Comparison of ENCODE assay signal across 39 cellular contexts in the genomic region with DNA sequence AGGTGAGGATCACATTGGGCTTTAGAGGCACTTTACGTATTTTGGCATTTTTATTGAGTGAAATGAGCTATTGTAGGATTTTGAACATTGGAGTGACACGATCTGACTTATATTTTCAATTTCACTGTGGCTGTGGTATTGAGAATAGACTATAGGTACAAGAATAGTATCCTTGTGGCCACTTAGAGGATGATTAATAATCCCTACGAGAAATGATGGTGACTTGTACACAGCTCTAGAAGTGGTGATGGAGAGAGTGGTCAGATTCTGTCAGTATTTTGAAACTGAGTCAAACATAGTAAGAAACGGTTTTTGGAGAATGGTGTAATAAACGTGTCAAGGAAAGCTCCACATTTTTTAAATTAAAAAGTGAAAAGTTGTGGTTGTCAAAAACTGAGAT.
"Had no signal": no experiment of that assay in that cellular context is flagged by ENCODE, and none has a peak within 500 bp of the region (broad histone marks: within the 10 kb centered on the region; RNA-seq: fewer than 3 reads in every experiment).

No MANE protein-coding gene starts in this region.

- H3K4me3 Mint-ChIP-seq: activated naive CD4-positive, alpha-beta T cell treated with anti-CD3 and anti-CD28 coated beads for 36 hours; activated naive CD4-positive, alpha-beta T cell treated with anti-CD3 and anti-CD28 coated beads, Interleukin-2, amount 10 ng/mL, durations not matched to agents 7 days and 5 days; activated naive CD4-positive, alpha-beta T cell treated with anti-CD3 and anti-CD28 coated beads, Interleukin-2, amount 50 U/mL, for 24 hours; activated naive CD8-positive, alpha-beta T cell; activated naive CD8-positive, alpha-beta T cell treated with anti-CD3 and anti-CD28 coated beads for 36 hours; activated naive CD8-positive, alpha-beta T cell treated with anti-CD3 and anti-CD28 coated beads, Interleukin-2, amount 10 ng/mL, durations not matched to agents 7 days and 5 days; activated naive CD8-positive, alpha-beta T cell treated with anti-CD3 and anti-CD28 coated beads, Interleukin-2, amount 50 U/mL, for 24 hours; activated T-cell treated with anti-CD3 and anti-CD28 coated beads, Interleukin-2, amount 50 U/mL, for 24 hours; activated T-cell treated with anti-CD3 and anti-CD28 coated beads, Interleukin-2, amount 50 U/mL, for 4 hours; activated T-cell treated with anti-CD3 and anti-CD28 coated beads, Interleukin-2, amount 50 U/mL, for 72 hours; activated T-helper 1 cell treated with anti-CD3 and anti-CD28 coated beads, Interleukin-12 subunit alpha, Interleukin-12 subunit beta, Interleukin-2, Interleukin-4 antibody, amounts not matched to agents 30 ng/mL and 10 ng/mL and 1 ng/mL, durations not matched to agents 14 hours and 24 hours and 36 hours; activated T-helper 17 cell treated with anti-CD3 and anti-CD28 coated beads, Interleukin-2, amount 50 U/mL, for 72 hours; brain; central memory CD8-positive, alpha-beta T cell had no signal

- H3K4me1 Mint-ChIP-seq: activated naive CD4-positive, alpha-beta T cell treated with anti-CD3 and anti-CD28 coated beads, Interleukin-2, amount 10 ng/mL, durations not matched to agents 7 days and 5 days; activated naive CD4-positive, alpha-beta T cell treated with anti-CD3 and anti-CD28 coated beads, Interleukin-2, amount 50 U/mL, for 24 hours; activated naive CD8-positive, alpha-beta T cell treated with anti-CD3 and anti-CD28 coated beads for 36 hours; activated naive CD8-positive, alpha-beta T cell treated with anti-CD3 and anti-CD28 coated beads, Interleukin-2, amount 10 ng/mL, durations not matched to agents 7 days and 5 days; activated naive CD8-positive, alpha-beta T cell treated with anti-CD3 and anti-CD28 coated beads, Interleukin-2, amount 50 U/mL, for 24 hours; activated T-helper 17 cell treated with anti-CD3 and anti-CD28 coated beads, Interleukin-2, amount 50 U/mL, for 72 hours; brain; central memory CD8-positive, alpha-beta T cell had no signal

- H3K27ac ChIP-seq: adrenal gland, ascending aorta, body of pancreas, brain microvascular endothelial cell, breast epithelium, cardiac muscle cell had no signal

- H3K27ac Mint-ChIP-seq: activated naive CD4-positive, alpha-beta T cell treated with anti-CD3 and anti-CD28 coated beads for 36 hours; activated naive CD4-positive, alpha-beta T cell treated with anti-CD3 and anti-CD28 coated beads, Interleukin-2, amount 10 ng/mL, durations not matched to agents 7 days and 5 days; activated naive CD4-positive, alpha-beta T cell treated with anti-CD3 and anti-CD28 coated beads, Interleukin-2, amount 50 U/mL, for 24 hours; activated naive CD4-positive, alpha-beta T cell treated with anti-CD3 and anti-CD28 coated beads, Interleukin-2, amount 50 U/mL, for 72 hours; activated naive CD8-positive, alpha-beta T cell; activated naive CD8-positive, alpha-beta T cell treated with anti-CD3 and anti-CD28 coated beads for 36 hours; activated naive CD8-positive, alpha-beta T cell treated with anti-CD3 and anti-CD28 coated beads, Interleukin-2, amount 10 ng/mL, durations not matched to agents 7 days and 5 days; activated naive CD8-positive, alpha-beta T cell treated with anti-CD3 and anti-CD28 coated beads, Interleukin-2, amount 50 U/mL, for 24 hours; activated T-cell treated with anti-CD3 and anti-CD28 coated beads, Interleukin-2, amount 50 U/mL, for 24 hours; activated T-cell treated with anti-CD3 and anti-CD28 coated beads, Interleukin-2, amount 50 U/mL, for 72 hours; activated T-helper 1 cell treated with anti-CD3 and anti-CD28 coated beads, Interleukin-12 subunit alpha, Interleukin-12 subunit beta, Interleukin-2, Interleukin-4 antibody, amounts not matched to agents 30 ng/mL and 10 ng/mL and 1 ng/mL, durations not matched to agents 14 hours and 24 hours and 36 hours; activated T-helper 17 cell treated with anti-CD3 and anti-CD28 coated beads, Interleukin-2, amount 50 U/mL, for 72 hours; activated T-helper 2 cell treated with anti-CD3 and anti-CD28 coated beads, Interferon-gamma antibody, Interleukin-2, Interleukin-4, amounts not matched to agents 10 μg/mL and 5 μg/mL and 100 μg/mL, durations not matched to agents 14 hours and 24 hours and 36 hours; brain had no signal

- H3K36me3 Mint-ChIP-seq: activated naive CD4-positive, alpha-beta T cell treated with anti-CD3 and anti-CD28 coated beads, Interleukin-2, amount 10 ng/mL, durations not matched to agents 7 days and 5 days; activated naive CD4-positive, alpha-beta T cell treated with anti-CD3 and anti-CD28 coated beads, Interleukin-2, amount 50 U/mL, for 24 hours; activated naive CD4-positive, alpha-beta T cell treated with anti-CD3 and anti-CD28 coated beads, Interleukin-2, amount 50 U/mL, for 72 hours; activated naive CD8-positive, alpha-beta T cell; activated naive CD8-positive, alpha-beta T cell treated with anti-CD3 and anti-CD28 coated beads for 36 hours; activated naive CD8-positive, alpha-beta T cell treated with anti-CD3 and anti-CD28 coated beads, Interleukin-2, amount 10 ng/mL, durations not matched to agents 7 days and 5 days; brain had no signal

- H3K36me3 ChIP-seq: adrenal gland, ascending aorta, brain microvascular endothelial cell, breast epithelium, cardiac muscle cell had no signal

- H3K4me3 ChIP-seq: adrenal gland, ascending aorta, body of pancreas, breast epithelium, cardiac muscle cell had no signal

- DNase-seq: activated effector memory CD4-positive, alpha-beta T cell treated with anti-CD3 and anti-CD28 coated beads, Interleukin-2, amount 50 U/mL, for 16 hours; activated effector memory CD4-positive, alpha-beta T cell treated with Interleukin-2 at 50 U/mL for 16 hours; activated gamma-delta T cell; activated gamma-delta T cell treated with Interleukin-2 at 50 U/mL for 16 hours; activated naive CD4-positive, alpha-beta T cell; activated naive CD4-positive, alpha-beta T cell treated with anti-CD3 and anti-CD28 coated beads for 36 hours; activated naive CD4-positive, alpha-beta T cell treated with anti-CD3 and anti-CD28 coated beads, Interleukin-2, amount 10 ng/mL, durations not matched to agents 7 days and 5 days; activated naive CD4-positive, alpha-beta T cell treated with anti-CD3 and anti-CD28 coated beads, Interleukin-2, amount 50 U/mL, for 16 hours; activated naive CD4-positive, alpha-beta T cell treated with Interleukin-2 at 50 U/mL for 16 hours; activated naive CD8-positive, alpha-beta T cell treated with anti-CD3 and anti-CD28 coated beads for 36 hours; activated naive CD8-positive, alpha-beta T cell treated with anti-CD3 and anti-CD28 coated beads, Interleukin-2, amount 10 ng/mL, durations not matched to agents 7 days and 5 days; activated naive CD8-positive, alpha-beta T cell treated with anti-CD3 and anti-CD28 coated beads, Interleukin-2, amount 50 U/mL, for 24 hours; activated T-cell treated with anti-CD3 and anti-CD28 coated beads, Interleukin-2, amount 50 U/mL, for 1 hour; activated T-cell treated with anti-CD3 and anti-CD28 coated beads, Interleukin-2, amount 50 U/mL, for 24 hours; activated T-cell treated with anti-CD3 and anti-CD28 coated beads, Interleukin-2, amount 50 U/mL, for 4 hours; activated T-cell treated with anti-CD3 and anti-CD28 coated beads, Interleukin-2, amount 50 U/mL, for 48 hours; activated T-cell treated with anti-CD3 and anti-CD28 coated beads, Interleukin-2, amount 50 U/mL, for 72 hours; adrenal gland; amniotic stem cell; amygdala; anterior cingulate cortex; body of pancreas; brain microvascular endothelial cell; caudate nucleus; central memory CD4-positive, alpha-beta T cell; cerebellar nuclear complex had no signal

- H3K4me1 ChIP-seq: adrenal gland, ascending aorta, body of pancreas, breast epithelium had no signal

- ATAC-seq: activated naive CD4-positive, alpha-beta T cell treated with anti-CD3 and anti-CD28 coated beads, Interleukin-2, amount 50 U/mL, for 72 hours; activated naive CD8-positive, alpha-beta T cell treated with anti-CD3 and anti-CD28 coated beads, Interleukin-2, amount 50 U/mL, for 24 hours; activated T-cell treated with anti-CD3 and anti-CD28 coated beads, Interleukin-2, amount 50 U/mL, for 4 hours; activated T-cell treated with anti-CD3 and anti-CD28 coated beads, Interleukin-2, amount 50 U/mL, for 72 hours; activated T-helper 17 cell treated with anti-CD3 and anti-CD28 coated beads, Interleukin-2, amount 50 U/mL, for 72 hours; body of pancreas had no signal

- FAIRE-seq: astrocyte, bronchial epithelial cell had no signal

- H3K27me3 ChIP-seq: adrenal gland, ascending aorta, body of pancreas, brain microvascular endothelial cell, breast epithelium, cardiac muscle cell had no signal

- H3K9me3 Mint-ChIP-seq: activated naive CD8-positive, alpha-beta T cell treated with anti-CD3 and anti-CD28 coated beads, Interleukin-2, amount 10 ng/mL, durations not matched to agents 7 days and 5 days had no signal

- H3K27me3 Mint-ChIP-seq: activated naive CD4-positive, alpha-beta T cell treated with anti-CD3 and anti-CD28 coated beads, Interleukin-2, amount 10 ng/mL, durations not matched to agents 7 days and 5 days; activated naive CD4-positive, alpha-beta T cell treated with anti-CD3 and anti-CD28 coated beads, Interleukin-2, amount 50 U/mL, for 24 hours; activated naive CD8-positive, alpha-beta T cell; activated naive CD8-positive, alpha-beta T cell treated with anti-CD3 and anti-CD28 coated beads for 36 hours; activated naive CD8-positive, alpha-beta T cell treated with anti-CD3 and anti-CD28 coated beads, Interleukin-2, amount 10 ng/mL, durations not matched to agents 7 days and 5 days; activated naive CD8-positive, alpha-beta T cell treated with anti-CD3 and anti-CD28 coated beads, Interleukin-2, amount 50 U/mL, for 24 hours; activated T-cell treated with anti-CD3 and anti-CD28 coated beads, Interleukin-2, amount 50 U/mL, for 24 hours; activated T-helper 17 cell treated with anti-CD3 and anti-CD28 coated beads, Interleukin-2, amount 50 U/mL, for 72 hours; brain; central memory CD8-positive, alpha-beta T cell had no signal

- H3K9me3 ChIP-seq: adrenal gland, ascending aorta, body of pancreas, breast epithelium had no signal
